Comparison of ENCODE assay signal across 2 cellular contexts in genomic region chr1:219837274-219837993, GRCh38.
TF ChIP-seq lines count a peak whose summit lies in the region.

No MANE protein-coding gene starts in this region.

TF ChIP-seq in K562, 482 proteins besides CTCF, POLR2A, EP300 and RAD21 (continues in another document):
- TF ChIP-seq PRDM10 (IDR thresholded peaks at IDR 0.05; ENCODE audit: partially characterized antibody) (peak; percentile 20), TEAD4 (IDR thresholded peaks at IDR 0.05; ENCODE audit: low read length) (0 out of 2 replicates have a peak, but pooled peaks have one; percentile 38), TEAD4 (CRISPR knock-in tag; IDR thresholded peaks at IDR 0.05; ENCODE audit: borderline replicate concordance) (no peak), KAT7 (CRISPR knock-in tag; IDR thresholded peaks at IDR 0.05; ENCODE audit: borderline replicate concordance) (no peak), MCM2 (IDR thresholded peaks at IDR 0.05; ENCODE audit: low read depth) (no peak), NKRF (IDR thresholded peaks at IDR 0.05; ENCODE audit: borderline replicate concordance) (no peak), ZC3H11A (IDR thresholded peaks at IDR 0.05; ENCODE audit: low read depth, low read length) (peak; percentile 69; the same call in 1 of the 2 replicates), SMC3 (conservative IDR thresholded peaks at IDR 0.05; ENCODE audit: insufficient read depth, low read depth, low read length) (peak; percentile 82), TCF7L2 (IDR thresholded peaks at IDR 0.05; ENCODE audit: low read depth, low read length) (no peak), SOX6 (IDR thresholded peaks at IDR 0.05) (peak; percentile 32; the same call in 1 of the 2 replicates), NFIC (IDR thresholded peaks at IDR 0.05) (no peak), GATAD2B (IDR thresholded peaks at IDR 0.05; ENCODE audit: borderline replicate concordance) (0 out of 2 replicates have a peak, but pooled peaks have one; percentile 46), ARNT (IDR thresholded peaks at IDR 0.05) (peak in 1 of 2 experiments; percentile 78; a peak in 2 of 4 replicates), ZNF24 (IDR thresholded peaks at IDR 0.05) (peak; percentile 61), RCOR1 (IDR thresholded peaks at IDR 0.05; ENCODE audit: borderline replicate concordance in 1 of 2, low read depth in 2 of 2, low read length in 2 of 2) (peak in 1 of 2 experiments; percentile 22; a peak in 1 of 4 replicates), JUND (IDR thresholded peaks at IDR 0.05; ENCODE audit: borderline replicate concordance, low read depth, low read length) (no peak), JUND (tag; IDR thresholded peaks at IDR 0.05; ENCODE audit: borderline replicate concordance, low read depth, low read length) (peak; percentile 35; the same call in 1 of the 3 replicates), ARID2 (IDR thresholded peaks at IDR 0.05) (peak; percentile 50; the same call in 1 of the 2 replicates), MYC (IDR thresholded peaks at IDR 0.05; ENCODE audit: low read depth, low read length) (peak; percentile 25; the same call in 1 of the 2 replicates), MYC (CRISPR knock-in tag; IDR thresholded peaks at IDR 0.05; ENCODE audit: borderline replicate concordance, low read depth) (no peak), ZNF232 (CRISPR knock-in tag; IDR thresholded peaks at IDR 0.05) (no peak), MBD1 (CRISPR knock-in tag; IDR thresholded peaks at IDR 0.05) (peak; percentile 85; the same call in 1 of the 2 replicates)
- TF ChIP-seq, protein P1, sequence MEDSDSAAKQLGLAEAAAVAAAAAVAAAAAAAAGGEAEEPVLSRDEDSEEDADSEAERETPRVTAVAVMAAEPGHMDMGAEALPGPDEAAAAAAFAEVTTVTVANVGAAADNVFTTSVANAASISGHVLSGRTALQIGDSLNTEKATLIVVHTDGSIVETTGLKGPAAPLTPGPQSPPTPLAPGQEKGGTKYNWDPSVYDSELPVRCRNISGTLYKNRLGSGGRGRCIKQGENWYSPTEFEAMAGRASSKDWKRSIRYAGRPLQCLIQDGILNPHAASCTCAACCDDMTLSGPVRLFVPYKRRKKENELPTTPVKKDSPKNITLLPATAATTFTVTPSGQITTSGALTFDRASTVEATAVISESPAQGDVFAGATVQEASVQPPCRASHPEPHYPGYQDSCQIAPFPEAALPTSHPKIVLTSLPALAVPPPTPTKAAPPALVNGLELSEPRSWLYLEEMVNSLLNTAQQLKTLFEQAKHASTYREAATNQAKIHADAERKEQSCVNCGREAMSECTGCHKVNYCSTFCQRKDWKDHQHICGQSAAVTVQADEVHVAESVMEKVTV (CRISPR knock-in tag; IDR thresholded peaks at IDR 0.05) = peak; percentile 86

TF ChIP-seq in HepG2, 621 proteins besides CTCF, POLR2A, EP300 and RAD21 (continued from another document):
- no peak for TF ChIP-seq ZNF574 (CRISPR knock-in tag; IDR thresholded peaks at IDR 0.05)
- TF ChIP-seq ZC3H13 (CRISPR knock-in tag; IDR thresholded peaks at IDR 0.05) = no peak
- TF ChIP-seq XRCC5 (optimal IDR thresholded peaks at IDR 0.05; ENCODE audit: low read length) = no peak
- peak; percentile 60; the same call in 1 of the 2 replicates for TF ChIP-seq SMC3 (IDR thresholded peaks at IDR 0.05; ENCODE audit: low read length)
- no peak for TF ChIP-seq KDM5B (CRISPR knock-in tag; IDR thresholded peaks at IDR 0.05; ENCODE audit: borderline replicate concordance)
- TF ChIP-seq ZNF225 (CRISPR knock-in tag; IDR thresholded peaks at IDR 0.05) = no peak
- no peak for TF ChIP-seq U2AF2 (IDR thresholded peaks at IDR 0.05; ENCODE audit: low read depth, low read length)
- TF ChIP-seq STAG1 (CRISPR knock-in tag; IDR thresholded peaks at IDR 0.05) = peak; percentile 87
- no peak for TF ChIP-seq ZNF766 (CRISPR knock-in tag; IDR thresholded peaks at IDR 0.05; ENCODE audit: borderline replicate concordance)
- TF ChIP-seq FOXA3 (CRISPR knock-in tag; IDR thresholded peaks at IDR 0.05) = 0 out of 2 replicates have a peak, but pooled peaks have one; percentile 10
- no peak for TF ChIP-seq NCOA5 (CRISPR knock-in tag; IDR thresholded peaks at IDR 0.05)
- TF ChIP-seq SYNCRIP (IDR thresholded peaks at IDR 0.05; ENCODE audit: insufficient read depth, low read depth, low read length) = no peak
- no peak for TF ChIP-seq ZNF563 (CRISPR knock-in tag; IDR thresholded peaks at IDR 0.05)
TF ChIP-seq in HepG2: peak in this region for 3.
